Comparison of ENCODE assay signal across 8 cellular contexts in genomic region chr5:154405078-154405792, GRCh38. TPM values are rescaled to one million over a fixed set of nuclear protein-coding genes. Genes with fewer than 3 reads are reported as not detected.
DNase-seq lines count a peak whose midpoint lies in the region; ATAC-seq lines count a peak whose summit lies in the region.

No MANE protein-coding gene starts in this region.

- no peak overlapping the region for H3K27ac Mint-ChIP-seq in activated CD4-positive, alpha-beta memory T cell treated with anti-CD3 and anti-CD28 coated beads, Interleukin-2, amount 10 ng/mL, durations not matched to agents 7 days and 5 days
- no peak overlapping the region for H3K27ac Mint-ChIP-seq in memory B cell

- H3K27me3 Mint-ChIP-seq in activated CD4-positive, alpha-beta memory T cell treated with anti-CD3 and anti-CD28 coated beads, Interleukin-2, amount 10 ng/mL, durations not matched to agents 7 days and 5 days: no peaks in the 10 kb centered on the region
- H3K27me3 Mint-ChIP-seq in memory B cell: no peaks in the 10 kb centered on the region

- POLR2A ChIA-PET in activated CD4-positive, alpha-beta memory T cell treated with anti-CD3 and anti-CD28 coated beads, Interleukin-2, amount 10 ng/mL, durations not matched to agents 7 days and 5 days (lab: Charles Lee): interaction anchor here (1.1 to 2.5 kb wide), 3 partner anchors 213 to 333 kb away, joined by 6 to 16 read pairs (median 8); partner anchors contain the start of gene GALNT10

- peaks cover 4% of the 10 kb centered on the region for H3K27me3 ChIP-seq in ectodermal cell (ENCODE audit: control insufficient read depth, insufficient read depth, low read length, poor library complexity, severe bottlenecking)

- peaks cover 3% of the 10 kb centered on the region for H3K36me3 Mint-ChIP-seq in activated CD4-positive, alpha-beta memory T cell treated with anti-CD3 and anti-CD28 coated beads, Interleukin-2, amount 10 ng/mL, durations not matched to agents 7 days and 5 days (ENCODE audit: low read depth)
- H3K36me3 Mint-ChIP-seq in memory B cell: peaks cover 8% of the 10 kb centered on the region

- CTCF ChIA-PET in activated CD4-positive, alpha-beta memory T cell treated with anti-CD3 and anti-CD28 coated beads, Interleukin-2, amount 10 ng/mL, durations not matched to agents 7 days and 5 days (lab: Charles Lee): interaction anchor here (0.6 to 9.4 kb wide), 35 partner anchors 10 to 430 kb away, joined by 3 to 209 read pairs (median 5); partner anchors contain the start of gene GALNT10

- H3K4me3 Mint-ChIP-seq in activated CD4-positive, alpha-beta memory T cell treated with anti-CD3 and anti-CD28 coated beads, Interleukin-2, amount 10 ng/mL, durations not matched to agents 7 days and 5 days: no peak overlapping the region
- peak overlapping the region; percentile 78 for H3K4me3 Mint-ChIP-seq in memory B cell

- H3K27ac ChIP-seq in ectodermal cell (ENCODE audit: insufficient read depth, low read depth, low read length, poor library complexity, severe bottlenecking): no peak overlapping the region

- ATAC-seq in GM19324 (IDR thresholded peaks at IDR 0.05; ENCODE audit: low FRiP score, unreplicated experiment): peak; percentile 92
- peak; percentile 92 for ATAC-seq in HG03439 (IDR thresholded peaks at IDR 0.05; ENCODE audit: unreplicated experiment)
- ATAC-seq in memory B cell (ENCODE audit: low read depth): peak; percentile 97

- H3K9me3 Mint-ChIP-seq in activated CD4-positive, alpha-beta memory T cell treated with anti-CD3 and anti-CD28 coated beads, Interleukin-2, amount 10 ng/mL, durations not matched to agents 7 days and 5 days: no peaks in the 10 kb centered on the region
- H3K9me3 Mint-ChIP-seq in memory B cell: no peaks in the 10 kb centered on the region

- DNase-seq in C1 segment of cervical spinal cord (lab: John Stamatoyannopoulos, UW) (peak; percentile 7 to 70 (median 44)), NCI-H526 (lab: John Stamatoyannopoulos, UW) (peak; percentile 47 to 88), memory B cell (ENCODE audit: low spot score in 2 of 2) (peak; percentile 70 to 78)
- peak; percentile 77 for DNase-seq in activated CD4-positive, alpha-beta memory T cell treated with anti-CD3 and anti-CD28 coated beads, Interleukin-2, amount 10 ng/mL, durations not matched to agents 7 days and 5 days
- peak; percentile 37 for DNase-seq in stimulated activated CD8-positive, alpha-beta memory T cell treated with anti-CD3 and anti-CD28 coated beads, Interleukin-12 subunit alpha, Interleukin-12 subunit beta, amount 100 ng/mL, for 1 hour (ENCODE audit: low read depth)

- peaks cover 8% of the 10 kb centered on the region for H3K4me1 Mint-ChIP-seq in activated CD4-positive, alpha-beta memory T cell treated with anti-CD3 and anti-CD28 coated beads, Interleukin-2, amount 10 ng/mL, durations not matched to agents 7 days and 5 days
- peaks cover 11% of the 10 kb centered on the region for H3K4me1 Mint-ChIP-seq in memory B cell

- H3K4me3 ChIP-seq in ectodermal cell (ENCODE audit: insufficient read depth, low read depth, low read length): peak overlapping the region; percentile 16

- no peaks in the 10 kb centered on the region for H3K36me3 ChIP-seq in ectodermal cell (ENCODE audit: control insufficient read depth, insufficient read depth, low read length)

- WGBS in ectodermal cell, 2 experiments: 16% methylated on average over 37 of the region's 37 CpGs

- no peaks in the 10 kb centered on the region for H3K9me3 ChIP-seq in ectodermal cell (ENCODE audit: control insufficient read depth, low read length)

- peaks cover 3% of the 10 kb centered on the region for H3K4me1 ChIP-seq in ectodermal cell (ENCODE audit: control insufficient read depth, insufficient read depth, low read length)

RNA-seq across cellular contexts. Expression of gene SAP30L, which starts 40.6 kb away (rescaled TPM):
- 10 to 100 TPM; 42.6 to 46.6 TPM for total RNA-seq in activated CD4-positive, alpha-beta memory T cell treated with anti-CD3 and anti-CD28 coated beads, Interleukin-2, amount 10 ng/mL, durations not matched to agents 7 days and 5 days
- polyA plus RNA-seq in ectodermal cell (2013, experiment 1 of 4): 44.8 TPM
- polyA plus RNA-seq in ectodermal cell (2013, experiment 2 of 4): 33.5 TPM
- polyA plus RNA-seq in ectodermal cell (2013, experiment 3 of 4): 35.9 TPM
- 44.7 TPM for polyA plus RNA-seq in ectodermal cell (2013, experiment 4 of 4)
